Comparison of ENCODE assay signal across 8 cellular contexts in genomic region chr3:168047190-168047795, GRCh38. TPM values are rescaled to one million over a fixed set of nuclear protein-coding genes. Genes with fewer than 3 reads are reported as not detected.
DNase-seq lines count a peak whose midpoint lies in the region; ATAC-seq and TF ChIP-seq lines count a peak whose summit lies in the region.

No MANE protein-coding gene starts in this region.

- H3K9me3 Mint-ChIP-seq in brain (no peaks in the 10 kb centered on the region), immature natural killer cell (no peaks in the 10 kb centered on the region)
- no peaks in the 10 kb centered on the region for H3K9me3 Mint-ChIP-seq in activated T-helper 1 cell treated with anti-CD3 and anti-CD28 coated beads, Interleukin-12 subunit alpha, Interleukin-12 subunit beta, Interleukin-2, Interleukin-4 antibody, amounts not matched to agents 30 ng/mL and 10 ng/mL and 1 ng/mL, durations not matched to agents 14 hours and 24 hours and 36 hours

- H3K4me3 Mint-ChIP-seq in brain: peak overlapping the region in 1 of 5 experiments; percentile 13
- H3K4me3 Mint-ChIP-seq in immature natural killer cell: no peak overlapping the region
- H3K4me3 Mint-ChIP-seq in activated T-helper 1 cell treated with anti-CD3 and anti-CD28 coated beads, Interleukin-12 subunit alpha, Interleukin-12 subunit beta, Interleukin-2, Interleukin-4 antibody, amounts not matched to agents 30 ng/mL and 10 ng/mL and 1 ng/mL, durations not matched to agents 14 hours and 24 hours and 36 hours: no peak overlapping the region

- intact Hi-C loops in activated T-helper 1 cell treated with anti-CD3 and anti-CD28 coated beads, Interleukin-12 subunit alpha, Interleukin-12 subunit beta, Interleukin-2, Interleukin-4 antibody, amounts not matched to agents 30 ng/mL and 10 ng/mL and 1 ng/mL, durations not matched to agents 14 hours and 24 hours and 36 hours (cut with micrococcal nuclease): loop anchor here (1.0 to 5.0 kb wide), 4 partner anchors 14 to 800 kb away; partner anchors contain the start of gene GOLIM4

- no peaks in the 10 kb centered on the region; the same call in none of the 2 replicates for H3K36me3 ChIP-seq in GM06990 (ENCODE audit: control insufficient read depth, insufficient read depth, low read length)

- H3K4me3 ChIP-seq in GM06990 (replicated peaks; ENCODE audit: low read depth, low read length): no peak overlapping the region

- peak; percentile 80 for ATAC-seq in GM21723 (IDR thresholded peaks at IDR 0.05; ENCODE audit: unreplicated experiment)

- H3K27me3 Mint-ChIP-seq in brain (no peaks in the 10 kb centered on the region), immature natural killer cell (ENCODE audit: low read depth in 3 of 3) (peaks cover 0 to 3% (median 0%) of the 10 kb centered on the region in 3 donors)
- H3K27me3 Mint-ChIP-seq in activated T-helper 1 cell treated with anti-CD3 and anti-CD28 coated beads, Interleukin-12 subunit alpha, Interleukin-12 subunit beta, Interleukin-2, Interleukin-4 antibody, amounts not matched to agents 30 ng/mL and 10 ng/mL and 1 ng/mL, durations not matched to agents 14 hours and 24 hours and 36 hours (ENCODE audit: insufficient read depth): no peaks in the 10 kb centered on the region

- TF ChIP-seq CTCF in GM06990 (IDR thresholded peaks at IDR 0.05; ENCODE audit: insufficient read depth, low read length, poor library complexity, severe bottlenecking): peak; percentile 70
- TF ChIP-seq CTCF in brain (conservative IDR thresholded peaks at IDR 0.05): peak; percentile 83 to 96

- peaks cover 74% of the 10 kb centered on the region for H3K4me1 Mint-ChIP-seq in brain
- H3K4me1 Mint-ChIP-seq in immature natural killer cell: no peaks in the 10 kb centered on the region
- H3K4me1 Mint-ChIP-seq in activated T-helper 1 cell treated with anti-CD3 and anti-CD28 coated beads, Interleukin-12 subunit alpha, Interleukin-12 subunit beta, Interleukin-2, Interleukin-4 antibody, amounts not matched to agents 30 ng/mL and 10 ng/mL and 1 ng/mL, durations not matched to agents 14 hours and 24 hours and 36 hours (ENCODE audit: low read depth): no peaks in the 10 kb centered on the region

- peak; percentile 26 for DNase-seq in GM06990 (ENCODE audit: extremely low read depth, insufficient read length)
- peak; percentile 87 for DNase-seq in HT1080 (ENCODE audit: low read depth)
- peak; percentile 92 for DNase-seq in NCI-H82 treated with DMSO at 0.1 percent for 48 hours (lab: John Stamatoyannopoulos, UW; ENCODE audit: unreplicated experiment)
- peak; percentile 51 to 61 (median 58) for DNase-seq in immature natural killer cell
- peak; percentile 97 for DNase-seq in superior temporal gyrus (ENCODE audit: extremely low spot score)
- DNase-seq in activated T-helper 1 cell treated with anti-CD3 and anti-CD28 coated beads, Interleukin-12 subunit alpha, Interleukin-12 subunit beta, Interleukin-2, Interleukin-4 antibody, amounts not matched to agents 30 ng/mL and 10 ng/mL and 1 ng/mL, durations not matched to agents 14 hours and 24 hours and 36 hours (ENCODE audit: low spot score): no peak

- H3K27ac Mint-ChIP-seq in brain (peak overlapping the region in 4 of 5 experiments; percentile 66 to 87 (median 78)), immature natural killer cell (no peak overlapping the region)
- no peak overlapping the region for H3K27ac Mint-ChIP-seq in activated T-helper 1 cell treated with anti-CD3 and anti-CD28 coated beads, Interleukin-12 subunit alpha, Interleukin-12 subunit beta, Interleukin-2, Interleukin-4 antibody, amounts not matched to agents 30 ng/mL and 10 ng/mL and 1 ng/mL, durations not matched to agents 14 hours and 24 hours and 36 hours

- H3K36me3 Mint-ChIP-seq in brain: no peaks in the 10 kb centered on the region
- H3K36me3 Mint-ChIP-seq in immature natural killer cell: peaks cover 8 to 11% (median 11%) of the 10 kb centered on the region in 3 donors
- no peaks in the 10 kb centered on the region for H3K36me3 Mint-ChIP-seq in activated T-helper 1 cell treated with anti-CD3 and anti-CD28 coated beads, Interleukin-12 subunit alpha, Interleukin-12 subunit beta, Interleukin-2, Interleukin-4 antibody, amounts not matched to agents 30 ng/mL and 10 ng/mL and 1 ng/mL, durations not matched to agents 14 hours and 24 hours and 36 hours (ENCODE audit: low read depth)

- H3K27me3 ChIP-seq in GM06990 (replicated peaks; ENCODE audit: control insufficient read depth, insufficient read depth, low read length): no peaks in the 10 kb centered on the region

RNA-seq across cellular contexts. Expression of gene GOLIM4, which starts 48.4 kb away (rescaled TPM):
- 65.0 and 71.6 TPM in 2 replicates for total RNA-seq in HT1080 (2014; rRNA removed; shearing (Covaris generic))
- polyA plus RNA-seq in HT1080 (2015; cell fraction: cytosol; rRNA removed): 19.7 and 21.6 TPM in 2 replicates
- polyA plus RNA-seq in HT1080 (2015; cell fraction: nucleus; rRNA removed): 16.6 and 17.8 TPM in 2 replicates
- polyA plus RNA-seq in brain (ENCODE audit: insufficient read depth, low read depth, low replicate concordance) (8.6 TPM), immature natural killer cell (1 to 10 TPM; 2.3 to 7.7 (median 4.1) TPM)
- 8.4 and 8.8 TPM in 2 replicates for total RNA-seq in activated T-helper 1 cell treated with anti-CD3 and anti-CD28 coated beads, Interleukin-12 subunit alpha, Interleukin-12 subunit beta, Interleukin-2, Interleukin-4 antibody, amounts not matched to agents 30 ng/mL and 10 ng/mL and 1 ng/mL, durations not matched to agents 14 hours and 24 hours and 36 hours

Comparison
In these comparisons a context has a peak if more than half of its experiments do, and no peak if none do; other contexts are left out.
1. H3K27ac Mint-ChIP-seq: peak in brain (4 of 5); none in immature natural killer cell (0 of 6) and activated T-helper 1 cell treated with anti-CD3 and anti-CD28 coated beads, Interleukin-12 subunit alpha, Interleukin-12 subunit beta, Interleukin-2, Interleukin-4 antibody, amounts not matched to agents 30 ng/mL and 10 ng/mL and 1 ng/mL, durations not matched to agents 14 hours and 24 hours and 36 hours (single experiment).